ENCODE assay signal across 18 cellular contexts in the genomic region with DNA sequence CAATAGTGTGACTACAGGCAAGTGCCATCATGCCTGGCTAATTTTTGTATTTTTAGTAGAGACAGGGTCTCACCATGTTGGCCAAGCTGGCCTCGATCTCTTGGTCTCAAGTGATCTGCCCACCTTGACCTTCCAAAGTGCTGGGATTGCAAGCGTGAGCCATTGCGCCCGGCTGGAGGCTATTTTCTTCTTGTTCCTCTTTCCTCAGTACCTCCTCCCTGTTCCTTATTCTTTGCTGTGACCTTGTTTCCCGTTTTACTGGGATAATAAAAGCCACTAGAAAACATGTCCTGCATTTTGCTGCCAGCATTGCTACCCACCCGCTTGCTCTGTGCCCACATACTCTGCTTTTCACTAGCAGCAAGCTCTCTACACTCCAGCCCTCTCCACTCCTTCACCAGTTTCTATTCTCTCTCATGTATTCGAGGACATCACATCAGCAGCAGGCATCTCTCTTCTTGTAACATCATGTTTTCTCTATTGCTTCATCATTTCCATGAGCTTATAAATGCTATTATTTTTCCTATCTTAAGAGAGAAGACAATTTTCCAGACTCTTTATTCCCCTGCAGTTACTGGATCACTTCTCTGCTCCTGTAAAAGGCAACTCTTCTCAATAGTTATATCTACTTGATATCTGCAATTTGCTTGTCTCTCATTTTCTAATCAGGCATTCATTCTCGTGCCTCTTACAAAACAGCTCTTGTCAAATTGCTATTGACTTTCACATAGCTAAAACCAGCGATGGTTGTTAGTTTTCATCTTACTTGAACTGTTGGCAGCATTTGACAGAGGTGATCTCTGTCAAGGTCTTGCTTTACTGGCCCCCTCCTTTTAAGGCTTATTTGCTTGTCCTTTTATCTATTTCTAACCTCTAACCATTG.
"Had no signal": no experiment of that assay in that cellular context is flagged by ENCODE, and none has a peak within 500 bp of the region (broad histone marks: within the 10 kb centered on the region; RNA-seq: fewer than 3 reads in every experiment).

No MANE protein-coding gene starts in this region.

- DNase-seq: activated CD4-positive, alpha-beta T cell treated with anti-CD3 and anti-CD28 coated beads, Interleukin-2, amount 10 ng/mL, durations not matched to agents 24 days and 14 days; activated CD4-positive, CD25-positive, alpha-beta regulatory T cell; activated CD8-positive, alpha-beta T cell treated with anti-CD3 and anti-CD28 coated beads for 36 hours; activated naive CD4-positive, alpha-beta T cell treated with Interleukin-2 at 50 U/mL for 16 hours; activated naive CD8-positive, alpha-beta T cell treated with anti-CD3 and anti-CD28 coated beads, Interleukin-2, amount 10 ng/mL, durations not matched to agents 7 days and 5 days; activated T-cell treated with anti-CD3 and anti-CD28 coated beads, Interleukin-2, amount 50 U/mL, for 24 hours; body of pancreas; caudate nucleus; effector memory CD8-positive, alpha-beta T cell; esophagus squamous epithelium; immature natural killer cell; mesendoderm; naive thymus-derived CD8-positive, alpha-beta T cell; stimulated activated CD4-positive, alpha-beta T cell treated with anti-CD3 and anti-CD28 coated beads, Interleukin-4, amount 100 ng/mL, for 24 hours; stomach; T-helper 9 cell had no signal

- H3K4me3 ChIP-seq: body of pancreas, esophagus squamous epithelium, smooth muscle cell, stomach, thoracic aorta had no signal
